ENCODE assay signal across 1 cellular context in the genomic region with DNA sequence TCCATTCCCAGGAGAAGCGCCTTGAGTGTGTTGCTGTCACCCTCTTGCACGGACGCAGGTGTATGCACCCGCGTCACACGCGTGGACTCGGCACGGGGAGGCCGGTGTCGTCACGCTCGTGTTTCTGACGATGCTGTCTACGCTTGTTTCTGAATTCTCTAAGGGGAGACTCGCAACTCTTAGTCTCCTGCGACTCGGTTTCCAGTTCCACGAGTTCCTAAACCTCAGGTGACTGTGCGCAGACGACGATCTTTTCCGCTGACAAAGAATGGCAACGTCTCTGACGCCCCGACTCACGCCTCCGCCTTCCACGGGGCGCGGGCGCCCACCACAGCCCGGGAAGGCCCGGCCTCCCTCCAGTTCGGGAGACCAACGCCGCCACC.
TF ChIP-seq lines count a peak whose summit lies in the region.

No MANE protein-coding gene starts in this region.

TF ChIP-seq in HepG2, 621 proteins besides CTCF, POLR2A, EP300 and RAD21:
- TF ChIP-seq POLR2AphosphoS5 (IDR thresholded peaks at IDR 0.05; ENCODE audit: low read depth, low read length) (no peak), SP1 (IDR thresholded peaks at IDR 0.05) (no peak), SP1 (CRISPR knock-in tag; IDR thresholded peaks at IDR 0.05) (no peak), THYN1 (CRISPR knock-in tag; IDR thresholded peaks at IDR 0.05; ENCODE audit: borderline replicate concordance, low read depth) (no peak), ZNF616 (CRISPR knock-in tag; IDR thresholded peaks at IDR 0.05; ENCODE audit: low read depth) (0 out of 2 replicates have a peak, but pooled peaks have one; percentile 24), ZSCAN21 (CRISPR knock-in tag; IDR thresholded peaks at IDR 0.05; ENCODE audit: borderline replicate concordance) (0 out of 2 replicates have a peak, but pooled peaks have one; percentile 21), ASH2L (IDR thresholded peaks at IDR 0.05; ENCODE audit: insufficient read length, low read depth, low read length) (peak; percentile 64), TAF1 (CRISPR knock-in tag; IDR thresholded peaks at IDR 0.05) (no peak), SOX6 (IDR thresholded peaks at IDR 0.05) (no peak), SOX6 (CRISPR knock-in tag; IDR thresholded peaks at IDR 0.05) (no peak), REXO4 (CRISPR knock-in tag; IDR thresholded peaks at IDR 0.05; ENCODE audit: borderline replicate concordance) (0 out of 2 replicates have a peak, but pooled peaks have one; percentile 53), FOXA3 (CRISPR knock-in tag; IDR thresholded peaks at IDR 0.05) (no peak), SNAPC2 (CRISPR knock-in tag; IDR thresholded peaks at IDR 0.05) (no peak), ZNF777 (CRISPR knock-in tag; IDR thresholded peaks at IDR 0.05) (no peak), CHCHD3 (CRISPR knock-in tag; IDR thresholded peaks at IDR 0.05) (peak; percentile 62; the same call in 1 of the 2 replicates), ZNF746 (CRISPR knock-in tag; IDR thresholded peaks at IDR 0.05) (0 out of 2 replicates have a peak, but pooled peaks have one; percentile 30), HIVEP1 (CRISPR knock-in tag; IDR thresholded peaks at IDR 0.05) (0 out of 2 replicates have a peak, but pooled peaks have one; percentile 19), ZFX (CRISPR knock-in tag; IDR thresholded peaks at IDR 0.05; ENCODE audit: low read depth) (no peak), ZNF816 (CRISPR knock-in tag; IDR thresholded peaks at IDR 0.05; ENCODE audit: borderline replicate concordance) (0 out of 2 replicates have a peak, but pooled peaks have one; percentile 79), MTA1 (CRISPR knock-in tag; IDR thresholded peaks at IDR 0.05; ENCODE audit: borderline replicate concordance) (0 out of 2 replicates have a peak, but pooled peaks have one; percentile 9), ZFP82 (CRISPR knock-in tag; IDR thresholded peaks at IDR 0.05; ENCODE audit: borderline replicate concordance) (peak; percentile 54; the same call in 1 of the 2 replicates), BCL6 (CRISPR knock-in tag; IDR thresholded peaks at IDR 0.05) (0 out of 2 replicates have a peak, but pooled peaks have one; percentile 4), ZNF432 (CRISPR knock-in tag; IDR thresholded peaks at IDR 0.05; ENCODE audit: borderline replicate concordance) (peak; percentile 18; the same call in 1 of the 2 replicates), ZBTB7A (CRISPR knock-in tag; IDR thresholded peaks at IDR 0.05) (0 out of 2 replicates have a peak, but pooled peaks have one; percentile 0), ZBTB8A (CRISPR knock-in tag; IDR thresholded peaks at IDR 0.05; ENCODE audit: borderline replicate concordance, low read depth) (no peak), ZNF766 (CRISPR knock-in tag; IDR thresholded peaks at IDR 0.05; ENCODE audit: borderline replicate concordance) (peak; percentile 46; the same call in 1 of the 2 replicates), MYNN (CRISPR knock-in tag; IDR thresholded peaks at IDR 0.05; ENCODE audit: low read depth) (no peak), CREB1 (IDR thresholded peaks at IDR 0.05) (peak; percentile 82), CREB1 (CRISPR knock-in tag; IDR thresholded peaks at IDR 0.05) (no peak), ZFP1 (CRISPR knock-in tag; IDR thresholded peaks at IDR 0.05) (no peak), ZNF660 (CRISPR knock-in tag; IDR thresholded peaks at IDR 0.05; ENCODE audit: borderline replicate concordance, low read depth) (no peak), ZNF724P (CRISPR knock-in tag; IDR thresholded peaks at IDR 0.05; ENCODE audit: borderline replicate concordance) (peak; percentile 59; the same call in 1 of the 2 replicates), PRMT3 (CRISPR knock-in tag; IDR thresholded peaks at IDR 0.05; ENCODE audit: borderline replicate concordance, low read depth) (no peak), ZNF33A (CRISPR knock-in tag; IDR thresholded peaks at IDR 0.05; ENCODE audit: borderline replicate concordance) (peak; percentile 44; the same call in 1 of the 2 replicates), ETV5 (CRISPR knock-in tag; IDR thresholded peaks at IDR 0.05; ENCODE audit: borderline replicate concordance) (no peak), ZNF703 (CRISPR knock-in tag; IDR thresholded peaks at IDR 0.05; ENCODE audit: borderline replicate concordance) (0 out of 2 replicates have a peak, but pooled peaks have one; percentile 48)
- TF ChIP-seq, protein P1, sequence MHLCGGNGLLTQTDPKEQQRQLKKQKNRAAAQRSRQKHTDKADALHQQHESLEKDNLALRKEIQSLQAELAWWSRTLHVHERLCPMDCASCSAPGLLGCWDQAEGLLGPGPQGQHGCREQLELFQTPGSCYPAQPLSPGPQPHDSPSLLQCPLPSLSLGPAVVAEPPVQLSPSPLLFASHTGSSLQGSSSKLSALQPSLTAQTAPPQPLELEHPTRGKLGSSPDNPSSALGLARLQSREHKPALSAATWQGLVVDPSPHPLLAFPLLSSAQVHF (CRISPR knock-in tag; IDR thresholded peaks at IDR 0.05) = no peak
- TF ChIP-seq, protein P2, sequence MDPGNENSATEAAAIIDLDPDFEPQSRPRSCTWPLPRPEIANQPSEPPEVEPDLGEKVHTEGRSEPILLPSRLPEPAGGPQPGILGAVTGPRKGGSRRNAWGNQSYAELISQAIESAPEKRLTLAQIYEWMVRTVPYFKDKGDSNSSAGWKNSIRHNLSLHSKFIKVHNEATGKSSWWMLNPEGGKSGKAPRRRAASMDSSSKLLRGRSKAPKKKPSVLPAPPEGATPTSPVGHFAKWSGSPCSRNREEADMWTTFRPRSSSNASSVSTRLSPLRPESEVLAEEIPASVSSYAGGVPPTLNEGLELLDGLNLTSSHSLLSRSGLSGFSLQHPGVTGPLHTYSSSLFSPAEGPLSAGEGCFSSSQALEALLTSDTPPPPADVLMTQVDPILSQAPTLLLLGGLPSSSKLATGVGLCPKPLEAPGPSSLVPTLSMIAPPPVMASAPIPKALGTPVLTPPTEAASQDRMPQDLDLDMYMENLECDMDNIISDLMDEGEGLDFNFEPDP (CRISPR knock-in tag; conservative IDR thresholded peaks at IDR 0.05) = 0 out of 2 replicates have a peak, but pooled peaks have one; percentile 8
- TF ChIP-seq, protein P3, sequence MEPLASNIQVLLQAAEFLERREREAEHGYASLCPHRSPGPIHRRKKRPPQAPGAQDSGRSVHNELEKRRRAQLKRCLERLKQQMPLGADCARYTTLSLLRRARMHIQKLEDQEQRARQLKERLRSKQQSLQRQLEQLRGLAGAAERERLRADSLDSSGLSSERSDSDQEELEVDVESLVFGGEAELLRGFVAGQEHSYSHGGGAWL (CRISPR knock-in tag; IDR thresholded peaks at IDR 0.05) = no peak
- TF ChIP-seq, protein P4, sequence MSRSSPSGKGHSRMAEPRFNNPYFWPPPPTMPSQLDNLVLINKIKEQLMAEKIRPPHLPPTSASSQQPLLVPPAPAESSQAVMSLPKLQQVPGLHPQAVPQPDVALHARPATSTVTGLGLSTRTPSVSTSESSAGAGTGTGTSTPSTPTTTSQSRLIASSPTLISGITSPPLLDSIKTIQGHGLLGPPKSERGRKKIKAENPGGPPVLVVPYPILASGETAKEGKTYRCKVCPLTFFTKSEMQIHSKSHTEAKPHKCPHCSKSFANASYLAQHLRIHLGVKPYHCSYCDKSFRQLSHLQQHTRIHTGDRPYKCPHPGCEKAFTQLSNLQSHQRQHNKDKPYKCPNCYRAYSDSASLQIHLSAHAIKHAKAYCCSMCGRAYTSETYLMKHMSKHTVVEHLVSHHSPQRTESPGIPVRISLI (CRISPR knock-in tag; IDR thresholded peaks at IDR 0.05; ENCODE audit: borderline replicate concordance) = no peak
- TF ChIP-seq, protein P5, sequence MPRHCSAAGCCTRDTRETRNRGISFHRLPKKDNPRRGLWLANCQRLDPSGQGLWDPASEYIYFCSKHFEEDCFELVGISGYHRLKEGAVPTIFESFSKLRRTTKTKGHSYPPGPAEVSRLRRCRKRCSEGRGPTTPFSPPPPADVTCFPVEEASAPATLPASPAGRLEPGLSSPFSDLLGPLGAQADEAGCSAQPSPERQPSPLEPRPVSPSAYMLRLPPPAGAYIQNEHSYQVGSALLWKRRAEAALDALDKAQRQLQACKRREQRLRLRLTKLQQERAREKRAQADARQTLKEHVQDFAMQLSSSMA (CRISPR knock-in tag; IDR thresholded peaks at IDR 0.05) = peak; percentile 7; the same call in 1 of the 2 replicates
- TF ChIP-seq, protein P6, sequence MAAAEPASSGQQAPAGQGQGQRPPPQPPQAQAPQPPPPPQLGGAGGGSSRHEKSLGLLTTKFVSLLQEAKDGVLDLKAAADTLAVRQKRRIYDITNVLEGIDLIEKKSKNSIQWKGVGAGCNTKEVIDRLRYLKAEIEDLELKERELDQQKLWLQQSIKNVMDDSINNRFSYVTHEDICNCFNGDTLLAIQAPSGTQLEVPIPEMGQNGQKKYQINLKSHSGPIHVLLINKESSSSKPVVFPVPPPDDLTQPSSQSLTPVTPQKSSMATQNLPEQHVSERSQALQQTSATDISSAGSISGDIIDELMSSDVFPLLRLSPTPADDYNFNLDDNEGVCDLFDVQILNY (CRISPR knock-in tag; conservative IDR thresholded peaks at IDR 0.05) = no peak
- TF ChIP-seq, protein P7, sequence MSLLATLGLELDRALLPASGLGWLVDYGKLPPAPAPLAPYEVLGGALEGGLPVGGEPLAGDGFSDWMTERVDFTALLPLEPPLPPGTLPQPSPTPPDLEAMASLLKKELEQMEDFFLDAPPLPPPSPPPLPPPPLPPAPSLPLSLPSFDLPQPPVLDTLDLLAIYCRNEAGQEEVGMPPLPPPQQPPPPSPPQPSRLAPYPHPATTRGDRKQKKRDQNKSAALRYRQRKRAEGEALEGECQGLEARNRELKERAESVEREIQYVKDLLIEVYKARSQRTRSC (CRISPR knock-in tag; IDR thresholded peaks at IDR 0.05; ENCODE audit: low read depth) = 0 out of 2 replicates have a peak, but pooled peaks have one; percentile 22
